In genomic region chr10:85868627-85869499, GRCh38 we compare ENCODE assay signal across 16 cellular contexts.
DNase-seq lines count a peak whose midpoint lies in the region; ATAC-seq and TF ChIP-seq lines count a peak whose summit lies in the region.
"Had no signal": no experiment of that assay in that cellular context is flagged by ENCODE, and none has a peak within 500 bp of the region (broad histone marks: within the 10 kb centered on the region; RNA-seq: fewer than 3 reads in every experiment).

No MANE protein-coding gene starts in this region.

- CTCF ChIA-PET in GM10248 (lab: Yijun Ruan, JAX): no interaction called here

- DNase-seq in GM10248 (ENCODE audit: extremely low spot score): peak; percentile 3
- DNase-seq in ecto neural progenitor cell (ENCODE audit: low spot score): peak; percentile 34
- DNase-seq in left lobe of liver (ENCODE audit: low spot score): no peak
- no peak for DNase-seq in dermis blood vessel endothelial cell
- no peak for DNase-seq in NCI-H1417 (lab: John Stamatoyannopoulos, UW)
- no peak for DNase-seq in NCI-H1930 (lab: John Stamatoyannopoulos, UW)
- DNase-seq: Caco-2; CD4-positive, CD25-positive, alpha-beta regulatory T cell; CD8-positive, alpha-beta T cell; DMS 273 treated with DMSO at 0.1 percent for 48 hours; DMS79; EL; GDM1; H9 had no signal

- POLR2A ChIA-PET in GM10248 (lab: Yijun Ruan, JAX): interaction anchor here (0.6 kb wide), 1 partner anchor 14 kb away, joined by 3 read pairs; no protein-coding TSS in a partner anchor

- peak; percentile 79 for ATAC-seq in left lobe of liver
- ATAC-seq: CD8-positive, alpha-beta T cell; GM23338; HCT116 had no signal

- TF ChIP-seq CTCF in GM10248 (IDR thresholded peaks at IDR 0.05; ENCODE audit: control extremely low read depth, extremely low read depth, low read depth, missing control alignments): no peak

Comparison
In these comparisons a context has a peak if more than half of its experiments do, and no peak if none do; other contexts are left out.
1. DNase-seq: peak in GM10248 (single experiment) and ecto neural progenitor cell (single experiment); none in left lobe of liver (single experiment), dermis blood vessel endothelial cell (single experiment), NCI-H1417 (0 of 3) and NCI-H1930 (0 of 2).